19 cellular contexts compared by ENCODE assay signal in genomic region chr6:72424476-72424875, GRCh38.
A peak's percentile ranks its signal among the peaks of the same experiment; 100 is the strongest.
DNase-seq lines count a peak whose midpoint lies in the region; ATAC-seq, FAIRE-seq and TF ChIP-seq lines count a peak whose summit lies in the region.
"Had no signal": no experiment of that assay in that cellular context is flagged by ENCODE, and none has a peak within 500 bp of the region (broad histone marks: within the 10 kb centered on the region; RNA-seq: fewer than 3 reads in every experiment).

No MANE protein-coding gene starts in this region.

- dilution Hi-C loops in IMR-90 (cut with HindIII; ENCODE audit: low sequenced_read_pairs, unreplicated experiment) = no loop called here
- dilution Hi-C loops in keratinocyte (cut with MboI; ENCODE audit: extremely low pct_ligation_motif_present, low sequenced_read_pairs) = no loop called here

- no peaks in the 10 kb centered on the region for H3K27me3 ChIP-seq in A673 (replicated peaks; ENCODE audit: insufficient read depth, low read depth, low read length, poor library complexity)
- H3K27me3 ChIP-seq in IMR-90 (ENCODE audit: control insufficient read depth, insufficient read depth, low read length) = no peaks in the 10 kb centered on the region
- no peaks in the 10 kb centered on the region for H3K27me3 ChIP-seq in keratinocyte (ENCODE audit: control insufficient read depth, extremely low read depth, insufficient read depth, low read length)

- TF ChIP-seq CTCF in A673 (conservative IDR thresholded peaks at IDR 0.05; ENCODE audit: low read depth, low read length) (no peak), IMR-90 (conservative IDR thresholded peaks at IDR 0.05; ENCODE audit: low read depth, low read length) (no peak), epithelial cell of esophagus (IDR thresholded peaks at IDR 0.05; ENCODE audit: insufficient read depth, low read depth, low read length, missing control alignments) (no peak), keratinocyte (optimal IDR thresholded peaks at IDR 0.05 in 1 of 3, IDR thresholded peaks at IDR 0.05 in 1 of 3, conservative IDR thresholded peaks at IDR 0.05 in 1 of 3; ENCODE audit: extremely low read depth in 1 of 3, insufficient read depth in 2 of 3, low read length in 3 of 3) (no peak), GM10266 (IDR thresholded peaks at IDR 0.05; ENCODE audit: control insufficient read depth, insufficient read depth, low read depth, missing control alignments) (no peak)

- peaks cover 51% of the 10 kb centered on the region for H3K4me1 ChIP-seq in A673 (ENCODE audit: insufficient read depth, low read length, poor library complexity, severe bottlenecking)
- peaks cover 6% of the 10 kb centered on the region for H3K4me1 ChIP-seq in IMR-90 (ENCODE audit: control insufficient read depth, insufficient read depth, low read length)
- peaks cover 41% of the 10 kb centered on the region for H3K4me1 ChIP-seq in keratinocyte (ENCODE audit: control insufficient read depth, extremely low read depth, insufficient read depth, low read length)

- H3K4ac ChIP-seq in IMR-90 (ENCODE audit: low read depth, low read length) = peak overlapping the region; percentile 77; the same call in 1 of the 2 replicates

- peak overlapping the region; percentile 94 for H2BK120ac ChIP-seq in IMR-90 (ENCODE audit: low read depth, low read length)

- DNase-seq in A673 (ENCODE audit: low spot score) (no peak), IMR-90 (no peak), epithelial cell of esophagus (ENCODE audit: low read depth) (peak; percentile 79), keratinocyte (ENCODE audit: low read depth, low spot score) (peak; percentile 35), NCI-H1436 (lab: John Stamatoyannopoulos, UW) (no peak), GM10266 (ENCODE audit: extremely low spot score) (no peak)
- DNase-seq in stimulated activated naive CD4-positive, alpha-beta T cell (lab: John Stamatoyannopoulos, UW) = no peak
- DNase-seq: EL, GF-D8, Karpas-422, NCI-H1417, NCI-H1930, NCI-H510A, NCI-H748 treated with DMSO at 0.1 percent for 48 hours, PC-9, RPMI8226, SHP77 treated with DMSO at 0.1 percent for 48 hours had no signal

- peak overlapping the region; percentile 96; the same call in 1 of the 2 replicates for H3K18ac ChIP-seq in IMR-90 (ENCODE audit: low read depth, low read length)

- no peak for TF ChIP-seq RAD21 in IMR-90 (IDR thresholded peaks at IDR 0.05; ENCODE audit: low read length)

- H3K4me3 ChIP-seq in A673 (ENCODE audit: low read depth, low read length, poor library complexity, severe bottlenecking) (no peak overlapping the region), IMR-90 (ENCODE audit: insufficient read depth, low read depth, low read length) (no peak overlapping the region), epithelial cell of esophagus (ENCODE audit: low read length) (no peak overlapping the region), keratinocyte (ENCODE audit: control insufficient read depth in 2 of 3, extremely low read depth in 1 of 3, insufficient read depth in 2 of 3, low read depth in 1 of 3, low read length in 3 of 3) (peak overlapping the region in 1 of 3 experiments; percentile 18)
- H3K4me3 ChIP-seq: PC-9 had no signal

- H2AK9ac ChIP-seq in IMR-90 (replicated peaks; ENCODE audit: low read depth, low read length, poor library complexity) = no peak overlapping the region

- H3K27ac ChIP-seq in A673 (ENCODE audit: low read depth, low read length, poor library complexity, severe bottlenecking) (peak overlapping the region; percentile 17), IMR-90 (ENCODE audit: insufficient read depth, low read length) (no peak overlapping the region), keratinocyte (ENCODE audit: control insufficient read depth, insufficient read depth, low read length) (peak overlapping the region; percentile 20)
- H3K27ac ChIP-seq: PC-9 had no signal

- H2BK20ac ChIP-seq in IMR-90 (ENCODE audit: low read depth, low read length) = peak overlapping the region; percentile 92

- peak overlapping the region; percentile 77; the same call in 1 of the 3 replicates for H2BK15ac ChIP-seq in IMR-90 (ENCODE audit: low read depth, low read length)

- peak overlapping the region; percentile 95; the same call in 1 of the 2 replicates for H4K5ac ChIP-seq in IMR-90 (ENCODE audit: low read depth, low read length)

- intact Hi-C loops in A673 (cut with micrococcal nuclease; ENCODE audit: unreplicated experiment) (loop anchor here (5.0 kb wide), 1 partner anchor 623 kb away; no protein-coding TSS in a partner anchor), IMR-90 (cut with micrococcal nuclease) (no loop called here)

- no TSS peak for BruUV-seq in A673 (replicated peaks; lab: Mats Ljungman, UMichigan)
- no TSS peak for BruUV-seq in IMR-90 (replicated peaks; lab: Mats Ljungman, UMichigan)

- no peaks in the 10 kb centered on the region for H3K79me1 ChIP-seq in IMR-90 (ENCODE audit: low read depth in 1 of 2, low read length in 2 of 2)

- H3K4me2 ChIP-seq in IMR-90 (ENCODE audit: low read depth, low read length) (no peak overlapping the region), keratinocyte (ENCODE audit: control insufficient read depth, extremely low read depth, insufficient read depth, low read depth, low read length) (peak overlapping the region; percentile 66)
- H3K4me2 ChIP-seq: PC-9 had no signal

- CTCF ChIA-PET in A673 (lab: Charles Lee) = no interaction called here
- CTCF ChIA-PET in IMR-90 (lab: Yijun Ruan, JAX) = interaction anchor here (1.0 kb wide), 1 partner anchor 53 kb away, joined by 4 read pairs; no protein-coding TSS in a partner anchor

- no CpG with 5 or more reads among the region's 1 CpG for WGBS in IMR-90 (ENCODE audit: extremely low coverage in 2 of 2, insufficient read length in 1 of 2), 2 experiments

- TF ChIP-seq POLR2A in IMR-90 (IDR thresholded peaks at IDR 0.05; ENCODE audit: low read depth, low read length) = no peak

- no peak overlapping the region for H3K23ac ChIP-seq in IMR-90 (ENCODE audit: low read depth, low read length)

- no peak overlapping the region for H3K9ac ChIP-seq in IMR-90 (ENCODE audit: low read depth, low read length)
- H3K9ac ChIP-seq in keratinocyte (ENCODE audit: control insufficient read depth, extremely low read depth, insufficient read depth, low read length) = no peak overlapping the region

- in situ Hi-C loops in IMR-90 (cut with MboI; ENCODE audit: low sequenced_read_pairs) = loop anchor here (25.0 kb wide), 1 partner anchor 913 kb away; no protein-coding TSS in a partner anchor

- FAIRE-seq in keratinocyte (lab: Jason Lieb, UNC) = peak; percentile 74
- FAIRE-seq: H54 had no signal

- peak overlapping the region; percentile 85 for H3K14ac ChIP-seq in IMR-90 (replicated peaks; ENCODE audit: low read depth, low read length)

- peak overlapping the region; percentile 63 for H4K91ac ChIP-seq in IMR-90 (ENCODE audit: insufficient read depth, low read depth, low read length)

- no peak overlapping the region for H3K56ac ChIP-seq in IMR-90 (ENCODE audit: extremely low read depth, insufficient read depth, low read length)

- H3K36me3 ChIP-seq in A673 (ENCODE audit: insufficient read depth, low read length, poor library complexity, severe bottlenecking) (no peaks in the 10 kb centered on the region), IMR-90 (ENCODE audit: control insufficient read depth, insufficient read depth, low read length) (no peaks in the 10 kb centered on the region), keratinocyte (ENCODE audit: control insufficient read depth in 2 of 2, extremely low read depth in 1 of 2, insufficient read depth in 2 of 2, low read length in 2 of 2) (no peaks in the 10 kb centered on the region)

- no peak overlapping the region for H2AFZ ChIP-seq in IMR-90 (replicated peaks; ENCODE audit: low read length, poor library complexity)
- H2AFZ ChIP-seq in keratinocyte (ENCODE audit: control insufficient read depth, low read length) = no peak overlapping the region
- H2AFZ ChIP-seq: PC-9 had no signal

- no peaks in the 10 kb centered on the region for H3K79me2 ChIP-seq in keratinocyte (ENCODE audit: control insufficient read depth, insufficient read depth, low read length)

- peak overlapping the region; percentile 54 for H2AK5ac ChIP-seq in IMR-90 (ENCODE audit: low read depth, low read length)

- no peaks in the 10 kb centered on the region for H3K9me3 ChIP-seq in A673 (ENCODE audit: low read depth, low read length, poor library complexity, severe bottlenecking)
- no peaks in the 10 kb centered on the region for H3K9me3 ChIP-seq in IMR-90 (ENCODE audit: control insufficient read depth, insufficient read depth, low read length)
- no peaks in the 10 kb centered on the region for H3K9me3 ChIP-seq in keratinocyte (ENCODE audit: control insufficient read depth, low read depth, low read length)

- peaks cover 3% of the 10 kb centered on the region; the same call in 1 of the 2 replicates for H3K9me1 ChIP-seq in IMR-90 (ENCODE audit: insufficient read depth, low read length)
- H3K9me1 ChIP-seq in keratinocyte (ENCODE audit: control insufficient read depth, extremely low read depth, insufficient read depth, low read length) = no peaks in the 10 kb centered on the region

- H4K20me1 ChIP-seq in IMR-90 (ENCODE audit: insufficient read depth, low read length) (no peaks in the 10 kb centered on the region), keratinocyte (ENCODE audit: control insufficient read depth, extremely low read depth, insufficient read depth, low read length) (no peaks in the 10 kb centered on the region)

- POLR2A ChIA-PET in A673 (lab: Charles Lee; ENCODE audit: low non-redundant PET) (no interaction called here), IMR-90 (lab: Charles Lee; ENCODE audit: unreplicated experiment) (no interaction called here)

- peak overlapping the region; percentile 71 to 72; a peak in 2 of 4 replicates for H4K8ac ChIP-seq in IMR-90 (ENCODE audit: low read depth in 2 of 2, low read length in 2 of 2)

- peak overlapping the region; percentile 61 for H2BK5ac ChIP-seq in IMR-90 (ENCODE audit: low read depth, low read length, poor library complexity, severe bottlenecking)

- no peak for ATAC-seq in IMR-90 (ENCODE audit: low read depth)
- ATAC-seq in GM21717 (IDR thresholded peaks at IDR 0.05; ENCODE audit: unreplicated experiment) = no peak

TF ChIP-seq in IMR-90, 13 proteins besides CTCF, POLR2A, EP300 and RAD21 (continues in another document):
- no peak for TF ChIP-seq MAFK (IDR thresholded peaks at IDR 0.05; ENCODE audit: low read depth, low read length)
- TF ChIP-seq ELK1 (IDR thresholded peaks at IDR 0.05; ENCODE audit: borderline replicate concordance, low read depth, low read length) = no peak
- TF ChIP-seq FOS (IDR thresholded peaks at IDR 0.05; ENCODE audit: low read depth, low read length) = no peak
- no peak for TF ChIP-seq BHLHE40 (IDR thresholded peaks at IDR 0.05; ENCODE audit: low read depth, low read length)

Comparison
In these comparisons a context has a peak if more than half of its experiments do, and no peak if none do; other contexts are left out.
1. DNase-seq: peak in epithelial cell of esophagus (single experiment) and keratinocyte (single experiment); none in A673 (single experiment), IMR-90 (single experiment), NCI-H1436 (single experiment), stimulated activated naive CD4-positive, alpha-beta T cell (0 of 6) and GM10266 (single experiment).